In genomic region chr5:56910123-56910951, GRCh38 we compare ENCODE assay signal across 8 cellular contexts. TPM values are rescaled to one million over a fixed set of nuclear protein-coding genes. Genes with fewer than 3 reads are reported as not detected.
DNase-seq lines count a peak whose midpoint lies in the region; ATAC-seq and TF ChIP-seq lines count a peak whose summit lies in the region.

No MANE protein-coding gene starts in this region.

- H3K27ac Mint-ChIP-seq in CD14-positive monocyte, result peak overlapping the region; percentile 90 to 99 (median 96)
- H3K27ac Mint-ChIP-seq in activated naive CD8-positive, alpha-beta T cell treated with anti-CD3 and anti-CD28 coated beads, Interleukin-2, amount 50 U/mL, for 24 hours, result peak overlapping the region; percentile 96

- peaks cover 0 to 3% (median 0%) of the 10 kb centered on the region in 7 donors for H3K9me3 Mint-ChIP-seq in CD14-positive monocyte
- H3K9me3 Mint-ChIP-seq in activated naive CD8-positive, alpha-beta T cell treated with anti-CD3 and anti-CD28 coated beads, Interleukin-2, amount 50 U/mL, for 24 hours, result peaks cover 4% of the 10 kb centered on the region

- DNase-seq in CD14-positive monocyte (ENCODE audit: low spot score), result peak; percentile 45
- peak; percentile 68 for DNase-seq in NOMO-1 treated with DMSO at 0.1 percent for 48 hours (lab: John Stamatoyannopoulos, UW; ENCODE audit: unreplicated experiment)
- DNase-seq in activated naive CD8-positive, alpha-beta T cell treated with anti-CD3 and anti-CD28 coated beads, Interleukin-2, amount 50 U/mL, for 24 hours, result peak; percentile 53
- DNase-seq in right atrium auricular region (ENCODE audit: low spot score), result no peak
- DNase-seq in sigmoid colon, result peak; percentile 77
- DNase-seq in NCI-H187 treated with DMSO at 0.1 percent for 48 hours (lab: John Stamatoyannopoulos, UW), result no peak

- H3K27me3 ChIP-seq in right atrium auricular region (no peaks in the 10 kb centered on the region), sigmoid colon (no peaks in the 10 kb centered on the region)

- intact Hi-C loops in CD14-positive monocyte (cut with micrococcal nuclease) (loop anchor here in 1 of 2 donors (2.0 kb wide), 1 partner anchor 262 kb away; no protein-coding TSS in a partner anchor), sigmoid colon (cut with DNase I) (loop anchor here (1.0 to 5.0 kb wide), 2 partner anchors 41 to 1547 kb away; no protein-coding TSS in a partner anchor)

- ATAC-seq in GM19035 (IDR thresholded peaks at IDR 0.05; ENCODE audit: unreplicated experiment), result peak; percentile 17
- peak; percentile 21 for ATAC-seq in HG03175 (IDR thresholded peaks at IDR 0.05; ENCODE audit: unreplicated experiment)
- ATAC-seq in activated naive CD8-positive, alpha-beta T cell treated with anti-CD3 and anti-CD28 coated beads, Interleukin-2, amount 50 U/mL, for 24 hours, result peak; percentile 33

- TF ChIP-seq CTCF in CD14-positive monocyte (IDR thresholded peaks at IDR 0.05) (no peak), right atrium auricular region (IDR thresholded peaks at IDR 0.05) (no peak), sigmoid colon (IDR thresholded peaks at IDR 0.05) (no peak)

- peak overlapping the region; percentile 63 to 66 for H3K4me3 ChIP-seq in right atrium auricular region
- peak overlapping the region; percentile 54 to 73 (median 69) for H3K4me3 ChIP-seq in sigmoid colon

- H3K27ac ChIP-seq in right atrium auricular region (peak overlapping the region; percentile 91 to 96), sigmoid colon (peak overlapping the region; percentile 90 to 98 (median 96))

- H3K4me1 Mint-ChIP-seq in CD14-positive monocyte, result peaks cover 15% of the 10 kb centered on the region
- H3K4me1 Mint-ChIP-seq in activated naive CD8-positive, alpha-beta T cell treated with anti-CD3 and anti-CD28 coated beads, Interleukin-2, amount 50 U/mL, for 24 hours, result peaks cover 23% of the 10 kb centered on the region

- peaks cover 4 to 7% of the 10 kb centered on the region in 2 donors for H3K36me3 Mint-ChIP-seq in CD14-positive monocyte
- H3K36me3 Mint-ChIP-seq in activated naive CD8-positive, alpha-beta T cell treated with anti-CD3 and anti-CD28 coated beads, Interleukin-2, amount 50 U/mL, for 24 hours (ENCODE audit: low read depth), result peaks cover 1% of the 10 kb centered on the region

- peak in 1 of 2 donors; percentile 69 for TF ChIP-seq POLR2A in sigmoid colon (IDR thresholded peaks at IDR 0.05)

- H3K9me3 ChIP-seq in right atrium auricular region (no peaks in the 10 kb centered on the region), sigmoid colon (no peaks in the 10 kb centered on the region)

- peaks cover 0 to 4% (median 0%) of the 10 kb centered on the region in 3 donors for H3K27me3 Mint-ChIP-seq in CD14-positive monocyte (ENCODE audit: low read depth in 3 of 3)
- H3K27me3 Mint-ChIP-seq in activated naive CD8-positive, alpha-beta T cell treated with anti-CD3 and anti-CD28 coated beads, Interleukin-2, amount 50 U/mL, for 24 hours, result peaks cover 9% of the 10 kb centered on the region

- peaks cover 7% of the 10 kb centered on the region for H3K36me3 ChIP-seq in right atrium auricular region
- no peaks in the 10 kb centered on the region for H3K36me3 ChIP-seq in sigmoid colon

- no peak for TF ChIP-seq EP300 in sigmoid colon (IDR thresholded peaks at IDR 0.05)

- 1% methylated on average over 32 of the region's 32 CpGs for WGBS in sigmoid colon, 2 donors

- H3K4me1 ChIP-seq in right atrium auricular region (peaks cover 0 to 8% of the 10 kb centered on the region in 2 donors), sigmoid colon (peaks cover 0 to 9% (median 7%) of the 10 kb centered on the region in 4 donors)

- peak overlapping the region; percentile 91 to 93 for H3K4me3 Mint-ChIP-seq in CD14-positive monocyte
- peak overlapping the region; percentile 86 for H3K4me3 Mint-ChIP-seq in activated naive CD8-positive, alpha-beta T cell treated with anti-CD3 and anti-CD28 coated beads, Interleukin-2, amount 50 U/mL, for 24 hours

RNA-seq across cellular contexts. Expression of gene SETD9, which starts 0.9 kb away (rescaled TPM):
- polyA plus RNA-seq in CD14-positive monocyte (10 to 100 TPM in 1 of 2 donors, 1 to 10 TPM in 1; 7.8 to 24.8 TPM), sigmoid colon (10 to 100 TPM in 2 of 3 donors, 1 to 10 TPM in 1; 8.4 to 34.2 (median 26.1) TPM)
- total RNA-seq in right atrium auricular region (10 to 100 TPM; 11.8 to 21.5 TPM), sigmoid colon (10 to 100 TPM in 3 of 4 donors, 1 to 10 TPM in 1; 6.6 to 30.7 (median 19.4) TPM)

RNA-seq across cellular contexts. Expression of gene MIER3, which starts 41.6 kb away (rescaled TPM):
- polyA plus RNA-seq in CD14-positive monocyte (1 to 10 TPM; 2.4 to 5.7 TPM), sigmoid colon (10 to 100 TPM; 20.4 to 68.9 (median 39.0) TPM)
- total RNA-seq in right atrium auricular region (10 to 100 TPM; 11.2 to 20.4 TPM), sigmoid colon (10 to 100 TPM; 12.5 to 46.4 (median 21.7) TPM)

Comparison
In these comparisons a context has a peak if more than half of its experiments do, and no peak if none do; other contexts are left out.
1. DNase-seq: peak in CD14-positive monocyte (single experiment), NOMO-1 treated with DMSO at 0.1 percent for 48 hours (single experiment), activated naive CD8-positive, alpha-beta T cell treated with anti-CD3 and anti-CD28 coated beads, Interleukin-2, amount 50 U/mL, for 24 hours (single experiment) and sigmoid colon (single experiment); none in right atrium auricular region (single experiment) and NCI-H187 treated with DMSO at 0.1 percent for 48 hours (single experiment).
2. Peak in every context shown above with its lines, with median percentiles within 50 percentile points of each other: ATAC-seq.